Comparison of ENCODE assay signal across 11 cellular contexts in genomic region chr17:75315541-75316243, GRCh38. TPM values are rescaled to one million over a fixed set of nuclear protein-coding genes. Genes with fewer than 3 reads are reported as not detected.
DNase-seq lines count a peak whose midpoint lies in the region; ATAC-seq and TF ChIP-seq lines count a peak whose summit lies in the region.
"Had no signal": no experiment of that assay in that cellular context is flagged by ENCODE, and none has a peak within 500 bp of the region (broad histone marks: within the 10 kb centered on the region; RNA-seq: fewer than 3 reads in every experiment).

No MANE protein-coding gene starts in this region.

- no peaks in the 10 kb centered on the region for H3K9me3 Mint-ChIP-seq in CD8-positive, alpha-beta T cell
- H3K9me3 Mint-ChIP-seq in activated T-cell treated with anti-CD3 and anti-CD28 coated beads, Interleukin-2, amount 50 U/mL, for 72 hours = no peaks in the 10 kb centered on the region
- no peaks in the 10 kb centered on the region for H3K9me3 Mint-ChIP-seq in naive thymus-derived CD4-positive, alpha-beta T cell
- H3K9me3 Mint-ChIP-seq: central memory CD8-positive, alpha-beta T cell had no signal

- DNase-seq in CD8-positive, alpha-beta T cell = no peak
- DNase-seq in HCT116 (ENCODE audit: low read depth, low spot score) = no peak
- DNase-seq in activated T-cell treated with anti-CD3 and anti-CD28 coated beads, Interleukin-2, amount 50 U/mL, for 72 hours = peak; percentile 38 to 52
- DNase-seq in naive thymus-derived CD4-positive, alpha-beta T cell = no peak
- DNase-seq in NCI-H82 (lab: John Stamatoyannopoulos, UW) = no peak
- DNase-seq: DMS53; NK-92 treated with Interleukin-12 subunit alpha and Interleukin-12 subunit beta, amount 100 ng/mL, for 24 hours had no signal

- H3K27ac Mint-ChIP-seq in CD8-positive, alpha-beta T cell = peak overlapping the region; percentile 41
- no peak overlapping the region for H3K27ac Mint-ChIP-seq in activated T-cell treated with anti-CD3 and anti-CD28 coated beads, Interleukin-2, amount 50 U/mL, for 72 hours
- H3K27ac Mint-ChIP-seq in naive thymus-derived CD4-positive, alpha-beta T cell = peak overlapping the region in 2 of 9 donors; percentile 54 to 78

- no TSS peak for BruUV-seq in HCT116 (replicated peaks; lab: Mats Ljungman, UMichigan)

- no peak for TF ChIP-seq POLR2A in HCT116 (IDR thresholded peaks at IDR 0.05; ENCODE audit: borderline replicate concordance, extremely low read depth, insufficient read depth, insufficient read length)

- POLR2A ChIA-PET in CD8-positive, alpha-beta T cell (lab: Charles Lee) = interaction anchor here (0.9 kb wide), 1 partner anchor 15 kb away, joined by 3 read pairs; no protein-coding TSS in a partner anchor
- POLR2A ChIA-PET in HCT116 (lab: Charles Lee) = interaction anchor here (1.2 to 1.3 kb wide), 2 partner anchors 26 to 83 kb away, joined by 3 read pairs; partner anchors contain the start of gene SLC25A19
- POLR2A ChIA-PET in naive thymus-derived CD4-positive, alpha-beta T cell (lab: Charles Lee) = interaction anchor here (1.0 kb wide), 1 partner anchor 44 kb away, joined by 3 read pairs; the partner anchor contains the start of gene MIF4GD

- ATAC-seq in CD8-positive, alpha-beta T cell = no peak
- ATAC-seq in HCT116 (peak; percentile 14; the same call in 1 of the 2 replicates), HG03280 (IDR thresholded peaks at IDR 0.05; ENCODE audit: unreplicated experiment) (no peak), HG03135 (IDR thresholded peaks at IDR 0.05; ENCODE audit: unreplicated experiment) (no peak), HG03159 (IDR thresholded peaks at IDR 0.05; ENCODE audit: unreplicated experiment) (no peak)
- ATAC-seq in activated T-cell treated with anti-CD3 and anti-CD28 coated beads, Interleukin-2, amount 50 U/mL, for 72 hours (replicated peaks in 1 of 2) = peak; percentile 47 to 67
- peak; percentile 47 for ATAC-seq in naive thymus-derived CD4-positive, alpha-beta T cell

- H3K9me2 ChIP-seq in HCT116 (ENCODE audit: insufficient read depth) = no peaks in the 10 kb centered on the region

- no peak for TF ChIP-seq RAD21 in HCT116 (IDR thresholded peaks at IDR 0.05; ENCODE audit: low read depth)

- intact Hi-C loops in CD8-positive, alpha-beta T cell (cut with DNase I, micrococcal nuclease) = no loop called here
- intact Hi-C loops in HCT116 (cut with micrococcal nuclease) = no loop called here
- intact Hi-C loops in naive thymus-derived CD4-positive, alpha-beta T cell (cut with micrococcal nuclease) = no loop called here

- H3K4me3 Mint-ChIP-seq in CD8-positive, alpha-beta T cell = no peak overlapping the region
- peak overlapping the region; percentile 37 to 48 for H3K4me3 Mint-ChIP-seq in activated T-cell treated with anti-CD3 and anti-CD28 coated beads, Interleukin-2, amount 50 U/mL, for 72 hours
- H3K4me3 Mint-ChIP-seq in naive thymus-derived CD4-positive, alpha-beta T cell = no peak overlapping the region
- H3K4me3 Mint-ChIP-seq: central memory CD8-positive, alpha-beta T cell had no signal

- no peak overlapping the region for H3K4me2 ChIP-seq in HCT116 (ENCODE audit: low read length)

- no peaks in the 10 kb centered on the region for H4K20me1 ChIP-seq in HCT116 (ENCODE audit: insufficient read depth)

- H3K9ac ChIP-seq in HCT116 (ENCODE audit: low read length) = no peak overlapping the region

- H3K27me3 ChIP-seq in CD8-positive, alpha-beta T cell (ENCODE audit: insufficient read depth, low read length) = no peaks in the 10 kb centered on the region
- H3K27me3 ChIP-seq in HCT116 (ENCODE audit: insufficient read depth, low read length) = no peaks in the 10 kb centered on the region
- H3K27me3 ChIP-seq in naive thymus-derived CD4-positive, alpha-beta T cell (ENCODE audit: control insufficient read depth in 2 of 2, insufficient read depth in 2 of 2, low read length in 2 of 2) = no peaks in the 10 kb centered on the region

- CTCF ChIA-PET in CD8-positive, alpha-beta T cell (lab: Charles Lee) = interaction anchor here (1.0 kb wide), 1 partner anchor 96 kb away, joined by 5 read pairs; no protein-coding TSS in a partner anchor
- CTCF ChIA-PET in HCT116 (lab: Charles Lee) = interaction anchor here (0.6 kb wide), 1 partner anchor 9 kb away, joined by 3 read pairs; no protein-coding TSS in a partner anchor
- CTCF ChIA-PET in naive thymus-derived CD4-positive, alpha-beta T cell (lab: Charles Lee) = interaction anchor here (0.6 kb wide), 1 partner anchor 110 kb away, joined by 4 read pairs; no protein-coding TSS in a partner anchor

- H2AFZ ChIP-seq in HCT116 (ENCODE audit: low read depth, low read length, poor library complexity, severe bottlenecking) = no peak overlapping the region

- H3K36me3 ChIP-seq in CD8-positive, alpha-beta T cell (ENCODE audit: insufficient read depth, low read length) = peaks cover 17% of the 10 kb centered on the region
- H3K36me3 ChIP-seq in HCT116 (ENCODE audit: control insufficient read depth in 1 of 2, insufficient read depth in 2 of 2, low read length in 2 of 2) = peaks cover 14 to 15% of the 10 kb centered on the region in 2 experiments; a peak in 3 of 4 replicates
- peaks cover 4 to 36% (median 8%) of the 10 kb centered on the region in 3 experiments for H3K36me3 ChIP-seq in naive thymus-derived CD4-positive, alpha-beta T cell (ENCODE audit: control insufficient read depth in 2 of 3, insufficient read depth in 3 of 3, low read length in 3 of 3)

- RAD21 ChIA-PET in HCT116 (lab: Charles Lee; ENCODE audit: low non-redundant PET in 1 of 2, low total read pairs in 2 of 2, uncharacterized antibody in 2 of 2, unreplicated experiment in 2 of 2) = interaction anchor here (0.6 to 0.7 kb wide), 3 partner anchors 48 to 140 kb away, joined by 3 read pairs; no protein-coding TSS in a partner anchor

- H3K36me3 Mint-ChIP-seq in CD8-positive, alpha-beta T cell = peaks cover 31% of the 10 kb centered on the region
- peaks cover 2 to 8% of the 10 kb centered on the region in 2 donors for H3K36me3 Mint-ChIP-seq in activated T-cell treated with anti-CD3 and anti-CD28 coated beads, Interleukin-2, amount 50 U/mL, for 72 hours (ENCODE audit: insufficient read depth in 2 of 2)
- H3K36me3 Mint-ChIP-seq in naive thymus-derived CD4-positive, alpha-beta T cell = peaks cover 0 to 15% (median 10%) of the 10 kb centered on the region in 5 donors

- peaks cover 5% of the 10 kb centered on the region for H3K4me1 Mint-ChIP-seq in CD8-positive, alpha-beta T cell (ENCODE audit: low read depth)
- H3K4me1 Mint-ChIP-seq in activated T-cell treated with anti-CD3 and anti-CD28 coated beads, Interleukin-2, amount 50 U/mL, for 72 hours (ENCODE audit: low read depth) = peaks cover 42% of the 10 kb centered on the region
- H3K4me1 Mint-ChIP-seq in naive thymus-derived CD4-positive, alpha-beta T cell = peaks cover 2 to 20% (median 8%) of the 10 kb centered on the region in 7 donors

- no peaks in the 10 kb centered on the region for H3K9me3 ChIP-seq in CD8-positive, alpha-beta T cell (ENCODE audit: low read length)
- no peaks in the 10 kb centered on the region for H3K9me3 ChIP-seq in HCT116 (ENCODE audit: control insufficient read depth in 1 of 2, insufficient read depth in 1 of 2, low read depth in 1 of 2, low read length in 2 of 2)
- no peaks in the 10 kb centered on the region for H3K9me3 ChIP-seq in naive thymus-derived CD4-positive, alpha-beta T cell (ENCODE audit: control insufficient read depth in 2 of 3, low read length in 3 of 3)

- H3K79me2 ChIP-seq in HCT116 (ENCODE audit: insufficient read depth, low read length) = no peaks in the 10 kb centered on the region

- H3K27me3 Mint-ChIP-seq in CD8-positive, alpha-beta T cell (ENCODE audit: low read depth) = no peaks in the 10 kb centered on the region
- no peaks in the 10 kb centered on the region for H3K27me3 Mint-ChIP-seq in activated T-cell treated with anti-CD3 and anti-CD28 coated beads, Interleukin-2, amount 50 U/mL, for 72 hours (ENCODE audit: low read depth)
- H3K27me3 Mint-ChIP-seq in naive thymus-derived CD4-positive, alpha-beta T cell = no peaks in the 10 kb centered on the region
- H3K27me3 Mint-ChIP-seq: central memory CD8-positive, alpha-beta T cell had no signal

- H3K4me3 ChIP-seq in CD8-positive, alpha-beta T cell (ENCODE audit: low read depth, low read length) = no peak overlapping the region
- no peak overlapping the region for H3K4me3 ChIP-seq in HCT116 (replicated peaks in 1 of 2; ENCODE audit: low read depth in 1 of 2, low read length in 2 of 2)
- H3K4me3 ChIP-seq in naive thymus-derived CD4-positive, alpha-beta T cell (ENCODE audit: low read length) = no peak overlapping the region

- H3K27ac ChIP-seq in CD8-positive, alpha-beta T cell (ENCODE audit: low read depth, low read length) = no peak overlapping the region
- H3K27ac ChIP-seq in HCT116 (ENCODE audit: low read depth, low read length) = no peak overlapping the region
- no peak overlapping the region for H3K27ac ChIP-seq in naive thymus-derived CD4-positive, alpha-beta T cell (ENCODE audit: low read depth, low read length)

- peaks cover 5% of the 10 kb centered on the region for H3K4me1 ChIP-seq in CD8-positive, alpha-beta T cell (ENCODE audit: insufficient read depth, low read length)
- peaks cover 0 to 10% of the 10 kb centered on the region in 2 experiments; a peak in 2 of 4 replicates for H3K4me1 ChIP-seq in HCT116 (ENCODE audit: control insufficient read depth in 1 of 2, insufficient read depth in 2 of 2, low read length in 2 of 2)
- peaks cover 0 to 13% of the 10 kb centered on the region in 2 donors for H3K4me1 ChIP-seq in naive thymus-derived CD4-positive, alpha-beta T cell (ENCODE audit: control insufficient read depth in 2 of 2, insufficient read depth in 2 of 2, low read length in 2 of 2)

- no peak for TF ChIP-seq CTCF in CD8-positive, alpha-beta T cell (IDR thresholded peaks at IDR 0.05)
- no peak for TF ChIP-seq CTCF in HCT116 (IDR thresholded peaks at IDR 0.05 in 2 of 3, conservative IDR thresholded peaks at IDR 0.05 in 1 of 3; ENCODE audit: borderline replicate concordance in 1 of 3, insufficient read depth in 1 of 3, low read depth in 2 of 3, low read length in 2 of 3)

RNA-seq across cellular contexts. Expression of gene SLC25A19, which starts 26.5 kb away (rescaled TPM):
- total RNA-seq in CD8-positive, alpha-beta T cell = 10 to 100 TPM; 14.4 to 14.8 TPM
- total RNA-seq in HCT116 (2021; ENCODE audit: unreplicated experiment) = 38.7 TPM
- 31.1 and 33.4 TPM in 2 replicates for polyA plus RNA-seq in HCT116 (2012)
- total RNA-seq in activated T-cell treated with anti-CD3 and anti-CD28 coated beads, Interleukin-2, amount 50 U/mL, for 72 hours = 10 to 100 TPM; 39.9 to 59.3 TPM
- total RNA-seq in naive thymus-derived CD4-positive, alpha-beta T cell = 10 to 100 TPM; 15.6 to 42.5 (median 21.1) TPM
- polyA plus RNA-seq in naive thymus-derived CD4-positive, alpha-beta T cell = 10 to 100 TPM; 13.0 to 15.5 TPM

RNA-seq across cellular contexts. Expression of gene MIF4GD, which starts 44.7 kb away (rescaled TPM):
- 10 to 100 TPM; 30.9 to 32.7 TPM for total RNA-seq in CD8-positive, alpha-beta T cell
- 35.2 TPM for total RNA-seq in HCT116 (2021; ENCODE audit: unreplicated experiment)
- polyA plus RNA-seq in HCT116 (2012) = 50.2 and 52.7 TPM in 2 replicates
- 10 to 100 TPM; 63.1 to 67.9 TPM for total RNA-seq in activated T-cell treated with anti-CD3 and anti-CD28 coated beads, Interleukin-2, amount 50 U/mL, for 72 hours
- total RNA-seq in naive thymus-derived CD4-positive, alpha-beta T cell = 10 to 100 TPM; 26.9 to 39.4 (median 36.0) TPM
- polyA plus RNA-seq in naive thymus-derived CD4-positive, alpha-beta T cell = 10 to 100 TPM; 84.3 to 90.0 TPM

RNA-seq across cellular contexts. Expression of gene MRPS7, which starts 54.0 kb away (rescaled TPM):
- 10 to 100 TPM; 42.0 to 43.9 TPM for total RNA-seq in CD8-positive, alpha-beta T cell
- 104 TPM for total RNA-seq in HCT116 (2021; ENCODE audit: unreplicated experiment)
- 65.0 and 86.9 TPM in 2 replicates for polyA plus RNA-seq in HCT116 (2012)
- total RNA-seq in activated T-cell treated with anti-CD3 and anti-CD28 coated beads, Interleukin-2, amount 50 U/mL, for 72 hours = 10 to 100 TPM; 42.8 to 43.0 TPM
- 10 to 100 TPM; 29.2 to 70.1 (median 34.4) TPM for total RNA-seq in naive thymus-derived CD4-positive, alpha-beta T cell
- 100 to 1,000 TPM; 129 to 135 TPM for polyA plus RNA-seq in naive thymus-derived CD4-positive, alpha-beta T cell

RNA-seq across cellular contexts. Expression of gene GGA3, which starts 54.3 kb away (rescaled TPM):
- 100 to 1,000 TPM; 103 to 107 TPM for total RNA-seq in CD8-positive, alpha-beta T cell
- 58.3 TPM for total RNA-seq in HCT116 (2021; ENCODE audit: unreplicated experiment)
- 44.4 and 49.7 TPM in 2 replicates for polyA plus RNA-seq in HCT116 (2012)
- 10 to 100 TPM; 77.1 to 80.9 TPM for total RNA-seq in activated T-cell treated with anti-CD3 and anti-CD28 coated beads, Interleukin-2, amount 50 U/mL, for 72 hours
- 100 to 1,000 TPM in 2 of 5 experiments, 10 to 100 TPM in 3; 79.6 to 128 (median 87.4) TPM for total RNA-seq in naive thymus-derived CD4-positive, alpha-beta T cell
- polyA plus RNA-seq in naive thymus-derived CD4-positive, alpha-beta T cell = 10 to 100 TPM; 13.2 to 27.4 TPM

Comparison
In these comparisons a context has a peak if more than half of its experiments do, and no peak if none do; other contexts are left out.
1. ATAC-seq: peak in HCT116 (single experiment), activated T-cell treated with anti-CD3 and anti-CD28 coated beads, Interleukin-2, amount 50 U/mL, for 72 hours (2 of 2) and naive thymus-derived CD4-positive, alpha-beta T cell (single experiment); none in CD8-positive, alpha-beta T cell (single experiment), HG03280 (single experiment), HG03135 (single experiment) and HG03159 (single experiment).
2. DNase-seq: peak in activated T-cell treated with anti-CD3 and anti-CD28 coated beads, Interleukin-2, amount 50 U/mL, for 72 hours (2 of 2); none in CD8-positive, alpha-beta T cell (0 of 7), HCT116 (single experiment), naive thymus-derived CD4-positive, alpha-beta T cell (0 of 9) and NCI-H82 (single experiment).
3. H3K4me3 Mint-ChIP-seq: peak in activated T-cell treated with anti-CD3 and anti-CD28 coated beads, Interleukin-2, amount 50 U/mL, for 72 hours (2 of 2); none in CD8-positive, alpha-beta T cell (single experiment) and naive thymus-derived CD4-positive, alpha-beta T cell (0 of 10).